12 cellular contexts compared by ENCODE assay signal in the genomic region with DNA sequence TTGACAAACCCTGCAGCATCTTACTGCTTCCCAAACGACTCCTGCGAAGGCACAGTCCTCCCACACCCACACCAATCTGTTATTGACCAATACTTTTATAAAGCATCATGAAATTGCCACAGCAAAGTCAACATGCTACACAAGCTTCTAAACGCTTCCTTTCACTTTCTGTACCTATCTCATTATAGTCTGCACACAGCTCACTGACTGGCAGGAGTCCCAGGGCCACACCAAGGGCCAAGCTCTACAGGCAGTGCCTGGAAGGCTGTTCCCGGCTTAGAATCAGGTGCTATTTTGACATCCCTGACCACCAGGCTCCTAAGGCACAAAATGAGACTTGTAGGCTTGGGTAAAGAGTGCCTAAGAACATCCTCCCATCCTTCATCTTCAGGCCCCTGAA. TPM values are rescaled to one million over a fixed set of nuclear protein-coding genes. Genes with fewer than 3 reads are reported as not detected.
DNase-seq lines count a peak whose midpoint lies in the region; ATAC-seq and TF ChIP-seq lines count a peak whose summit lies in the region.
"Had no signal": no experiment of that assay in that cellular context is flagged by ENCODE, and none has a peak within 500 bp of the region (broad histone marks: within the 10 kb centered on the region; RNA-seq: fewer than 3 reads in every experiment).

No MANE protein-coding gene starts in this region.

- no peaks in the 10 kb centered on the region for H3K9me3 Mint-ChIP-seq in activated T-cell treated with anti-CD3 and anti-CD28 coated beads, Interleukin-2, amount 50 U/mL, for 24 hours
- H3K9me3 Mint-ChIP-seq in activated CD8-positive, alpha-beta T cell treated with anti-CD3 and anti-CD28 coated beads, Interleukin-2, amount 10 ng/mL, durations not matched to agents 7 days and 5 days (ENCODE audit: insufficient read depth): no peaks in the 10 kb centered on the region
- no peaks in the 10 kb centered on the region for H3K9me3 Mint-ChIP-seq in immature natural killer cell
- H3K9me3 Mint-ChIP-seq in stimulated activated memory B cell treated with anti-CD40 and anti-IgM and Interleukin-4, amounts not matched to agents 10 μg/mL and 1 μg/mL and 100 μg/mL, for 72 hours: no peaks in the 10 kb centered on the region

- POLR2A ChIA-PET in activated CD8-positive, alpha-beta T cell treated with anti-CD3 and anti-CD28 coated beads, Interleukin-2, amount 10 ng/mL, durations not matched to agents 7 days and 5 days (lab: Charles Lee): no interaction called here

- peaks cover 97% of the 10 kb centered on the region for H3K36me3 Mint-ChIP-seq in activated T-cell treated with anti-CD3 and anti-CD28 coated beads, Interleukin-2, amount 50 U/mL, for 24 hours (ENCODE audit: low read depth)
- peaks cover 76% of the 10 kb centered on the region for H3K36me3 Mint-ChIP-seq in activated CD8-positive, alpha-beta T cell treated with anti-CD3 and anti-CD28 coated beads, Interleukin-2, amount 10 ng/mL, durations not matched to agents 7 days and 5 days (ENCODE audit: low read depth)
- H3K36me3 Mint-ChIP-seq in immature natural killer cell: peaks cover 5 to 34% (median 14%) of the 10 kb centered on the region in 3 donors
- peaks cover 47% of the 10 kb centered on the region for H3K36me3 Mint-ChIP-seq in stimulated activated memory B cell treated with anti-CD40 and anti-IgM and Interleukin-4, amounts not matched to agents 10 μg/mL and 1 μg/mL and 100 μg/mL, for 72 hours

- H3K27me3 Mint-ChIP-seq in activated T-cell treated with anti-CD3 and anti-CD28 coated beads, Interleukin-2, amount 50 U/mL, for 24 hours: no peaks in the 10 kb centered on the region
- H3K27me3 Mint-ChIP-seq in activated CD8-positive, alpha-beta T cell treated with anti-CD3 and anti-CD28 coated beads, Interleukin-2, amount 10 ng/mL, durations not matched to agents 7 days and 5 days (ENCODE audit: low read depth): no peaks in the 10 kb centered on the region
- peaks cover 4 to 6% (median 4%) of the 10 kb centered on the region in 3 donors for H3K27me3 Mint-ChIP-seq in immature natural killer cell (ENCODE audit: low read depth in 3 of 3)
- H3K27me3 Mint-ChIP-seq in stimulated activated memory B cell treated with anti-CD40 and anti-IgM and Interleukin-4, amounts not matched to agents 10 μg/mL and 1 μg/mL and 100 μg/mL, for 72 hours: no peaks in the 10 kb centered on the region

- peak overlapping the region; percentile 73 for H3K27ac Mint-ChIP-seq in activated T-cell treated with anti-CD3 and anti-CD28 coated beads, Interleukin-2, amount 50 U/mL, for 24 hours
- peak overlapping the region; percentile 47 for H3K27ac Mint-ChIP-seq in activated CD8-positive, alpha-beta T cell treated with anti-CD3 and anti-CD28 coated beads, Interleukin-2, amount 10 ng/mL, durations not matched to agents 7 days and 5 days
- H3K27ac Mint-ChIP-seq in immature natural killer cell: peak overlapping the region in 4 of 6 donors; percentile 4 to 73 (median 36)
- H3K27ac Mint-ChIP-seq in stimulated activated memory B cell treated with anti-CD40 and anti-IgM and Interleukin-4, amounts not matched to agents 10 μg/mL and 1 μg/mL and 100 μg/mL, for 72 hours: peak overlapping the region; percentile 38

- no peak for DNase-seq in activated T-cell treated with anti-CD3 and anti-CD28 coated beads, Interleukin-2, amount 50 U/mL, for 24 hours
- DNase-seq in activated T-cell treated with anti-CD3 and anti-CD28 coated beads, Interleukin-2, amount 50 U/mL, for 1 hour: no peak
- DNase-seq in activated CD8-positive, alpha-beta T cell treated with anti-CD3 and anti-CD28 coated beads, Interleukin-2, amount 10 ng/mL, durations not matched to agents 7 days and 5 days: no peak
- DNase-seq in immature natural killer cell: no peak
- no peak for DNase-seq in GM20000 (ENCODE audit: low spot score)
- no peak for DNase-seq in activated effector memory CD4-positive, alpha-beta T cell treated with Interleukin-2 at 50 U/mL for 16 hours
- DNase-seq: esophagus squamous epithelium; NCI-H1436; NK-92 treated with Interleukin-12 subunit alpha and Interleukin-12 subunit beta, amount 100 ng/mL, for 24 hours; SW 1271 had no signal

- CTCF ChIA-PET in activated CD8-positive, alpha-beta T cell treated with anti-CD3 and anti-CD28 coated beads, Interleukin-2, amount 10 ng/mL, durations not matched to agents 7 days and 5 days (lab: Charles Lee): interaction anchor here (1.4 to 2.0 kb wide), 2 partner anchors 12 to 210 kb away, joined by 4 to 12 read pairs; no protein-coding TSS in a partner anchor

- H3K4me1 Mint-ChIP-seq in activated T-cell treated with anti-CD3 and anti-CD28 coated beads, Interleukin-2, amount 50 U/mL, for 24 hours (ENCODE audit: low read depth): peaks cover 85% of the 10 kb centered on the region
- peaks cover 44% of the 10 kb centered on the region for H3K4me1 Mint-ChIP-seq in activated CD8-positive, alpha-beta T cell treated with anti-CD3 and anti-CD28 coated beads, Interleukin-2, amount 10 ng/mL, durations not matched to agents 7 days and 5 days (ENCODE audit: low read depth)
- peaks cover 42 to 67% of the 10 kb centered on the region in 2 donors for H3K4me1 Mint-ChIP-seq in immature natural killer cell
- peaks cover 38% of the 10 kb centered on the region for H3K4me1 Mint-ChIP-seq in stimulated activated memory B cell treated with anti-CD40 and anti-IgM and Interleukin-4, amounts not matched to agents 10 μg/mL and 1 μg/mL and 100 μg/mL, for 72 hours

- ATAC-seq in activated CD8-positive, alpha-beta T cell treated with anti-CD3 and anti-CD28 coated beads, Interleukin-2, amount 10 ng/mL, durations not matched to agents 7 days and 5 days: peak; percentile 47
- no peak for ATAC-seq in stimulated activated memory B cell treated with anti-CD40 and anti-IgM and Interleukin-4, amounts not matched to agents 10 μg/mL and 1 μg/mL and 100 μg/mL, for 72 hours
- no peak for ATAC-seq in SK-N-SH treated with all-trans-retinoic acid at 6 μM for 48 hours

- no peak overlapping the region for H3K4me3 Mint-ChIP-seq in activated T-cell treated with anti-CD3 and anti-CD28 coated beads, Interleukin-2, amount 50 U/mL, for 24 hours
- H3K4me3 Mint-ChIP-seq in activated CD8-positive, alpha-beta T cell treated with anti-CD3 and anti-CD28 coated beads, Interleukin-2, amount 10 ng/mL, durations not matched to agents 7 days and 5 days: no peak overlapping the region
- H3K4me3 Mint-ChIP-seq in immature natural killer cell: no peak overlapping the region
- H3K4me3 Mint-ChIP-seq in stimulated activated memory B cell treated with anti-CD40 and anti-IgM and Interleukin-4, amounts not matched to agents 10 μg/mL and 1 μg/mL and 100 μg/mL, for 72 hours: no peak overlapping the region

- no peak for TF ChIP-seq CTCF in GM20000 (IDR thresholded peaks at IDR 0.05; ENCODE audit: extremely low read depth, missing control alignments)

TF ChIP-seq in SK-N-SH treated with all-trans-retinoic acid at 6 μM for 48 hours, 23 proteins besides CTCF, POLR2A, EP300 and RAD21:
- TF ChIP-seq ZNF8 (CRISPR knock-in tag; IDR thresholded peaks at IDR 0.05) (no peak), ZFP3 (CRISPR knock-in tag; IDR thresholded peaks at IDR 0.05) (no peak), CSDC2 (CRISPR knock-in tag; IDR thresholded peaks at IDR 0.05) (no peak), RARB (CRISPR knock-in tag; IDR thresholded peaks at IDR 0.05) (no peak), OSR1 (CRISPR knock-in tag; IDR thresholded peaks at IDR 0.05) (no peak), ESRRG (CRISPR knock-in tag; IDR thresholded peaks at IDR 0.05) (no peak)

RNA-seq across cellular contexts. Expression of a gene that starts 39.5 kb away (rescaled TPM):
- 100 to 1,000 TPM; 134 to 144 TPM for total RNA-seq in activated CD8-positive, alpha-beta T cell treated with anti-CD3 and anti-CD28 coated beads, Interleukin-2, amount 10 ng/mL, durations not matched to agents 7 days and 5 days
- polyA plus RNA-seq in immature natural killer cell: 10 to 100 TPM in 2 of 3 donors, 1 to 10 TPM in 1; 4.4 to 11.9 (median 10.2) TPM

RNA-seq across cellular contexts. Expression of a gene that starts 42.1 kb away (rescaled TPM):
- total RNA-seq in activated CD8-positive, alpha-beta T cell treated with anti-CD3 and anti-CD28 coated beads, Interleukin-2, amount 10 ng/mL, durations not matched to agents 7 days and 5 days: not detected
- polyA plus RNA-seq in immature natural killer cell: not detected
- total RNA-seq: esophagus squamous epithelium had no signal

RNA-seq across cellular contexts. Expression of a gene that starts 55.4 kb away (rescaled TPM):
- 100 to 1,000 TPM; 209 to 217 TPM for total RNA-seq in activated CD8-positive, alpha-beta T cell treated with anti-CD3 and anti-CD28 coated beads, Interleukin-2, amount 10 ng/mL, durations not matched to agents 7 days and 5 days
- 10 to 100 TPM; 83.0 to 96.8 (median 92.9) TPM for polyA plus RNA-seq in immature natural killer cell
